ENCODE assay signal across 1 cellular context in genomic region chr2:44087714-44088092, GRCh38.
TF ChIP-seq lines count a peak whose summit lies in the region.

No MANE protein-coding gene starts in this region.

TF ChIP-seq in GM12878, 131 proteins besides CTCF, POLR2A, EP300 and RAD21 (continued from another document):
- TF ChIP-seq PBX3 (IDR thresholded peaks at IDR 0.05; ENCODE audit: insufficient replicate concordance, low read depth, low read length) = no peak
- TF ChIP-seq NFYA (IDR thresholded peaks at IDR 0.05; ENCODE audit: borderline replicate concordance, low read depth, low read length) = no peak
- no peak for TF ChIP-seq NFIC (IDR thresholded peaks at IDR 0.05; ENCODE audit: low read depth, low read length)
- TF ChIP-seq IRF4 (IDR thresholded peaks at IDR 0.05; ENCODE audit: low read depth, low read length) = no peak
- TF ChIP-seq, protein P1, sequence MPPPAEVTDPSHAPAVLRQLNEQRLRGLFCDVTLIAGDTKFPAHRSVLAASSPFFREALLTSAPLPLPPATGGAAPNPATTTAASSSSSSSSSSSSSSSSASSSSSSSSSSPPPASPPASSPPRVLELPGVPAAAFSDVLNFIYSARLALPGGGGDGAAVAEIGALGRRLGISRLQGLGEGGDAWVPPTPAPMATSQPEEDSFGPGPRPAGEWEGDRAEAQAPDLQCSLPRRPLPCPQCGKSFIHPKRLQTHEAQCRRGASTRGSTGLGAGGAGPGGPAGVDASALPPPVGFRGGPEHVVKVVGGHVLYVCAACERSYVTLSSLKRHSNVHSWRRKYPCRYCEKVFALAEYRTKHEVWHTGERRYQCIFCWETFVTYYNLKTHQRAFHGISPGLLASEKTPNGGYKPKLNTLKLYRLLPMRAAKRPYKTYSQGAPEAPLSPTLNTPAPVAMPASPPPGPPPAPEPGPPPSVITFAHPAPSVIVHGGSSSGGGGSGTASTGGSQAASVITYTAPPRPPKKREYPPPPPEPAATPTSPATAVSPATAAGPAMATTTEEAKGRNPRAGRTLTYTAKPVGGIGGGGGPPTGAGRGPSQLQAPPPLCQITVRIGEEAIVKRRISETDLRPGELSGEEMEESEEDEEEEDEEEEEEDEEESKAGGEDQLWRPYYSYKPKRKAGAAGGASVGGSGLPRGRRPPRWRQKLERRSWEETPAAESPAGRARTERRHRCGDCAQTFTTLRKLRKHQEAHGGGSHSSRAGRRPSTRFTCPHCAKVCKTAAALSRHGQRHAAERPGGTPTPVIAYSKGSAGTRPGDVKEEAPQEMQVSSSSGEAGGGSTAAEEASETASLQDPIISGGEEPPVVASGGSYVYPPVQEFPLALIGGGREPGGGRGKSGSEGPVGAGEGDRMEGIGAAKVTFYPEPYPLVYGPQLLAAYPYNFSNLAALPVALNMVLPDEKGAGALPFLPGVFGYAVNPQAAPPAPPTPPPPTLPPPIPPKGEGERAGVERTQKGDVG (CRISPR knock-in tag; IDR thresholded peaks at IDR 0.05) = no peak
- TF ChIP-seq SRF (IDR thresholded peaks at IDR 0.05; ENCODE audit: low read depth in 2 of 2, low read length in 2 of 2) = no peak
- no peak for TF ChIP-seq ATF2 (IDR thresholded peaks at IDR 0.05; ENCODE audit: low read length)
- no peak for TF ChIP-seq KAT2A (conservative IDR thresholded peaks at IDR 0.05; ENCODE audit: control insufficient read depth, low read depth, low read length)
- TF ChIP-seq RBBP5 (conservative IDR thresholded peaks at IDR 0.05) = no peak
- no peak for TF ChIP-seq CHD2 (IDR thresholded peaks at IDR 0.05; ENCODE audit: borderline replicate concordance, low read depth, low read length)
- TF ChIP-seq, protein P2, sequence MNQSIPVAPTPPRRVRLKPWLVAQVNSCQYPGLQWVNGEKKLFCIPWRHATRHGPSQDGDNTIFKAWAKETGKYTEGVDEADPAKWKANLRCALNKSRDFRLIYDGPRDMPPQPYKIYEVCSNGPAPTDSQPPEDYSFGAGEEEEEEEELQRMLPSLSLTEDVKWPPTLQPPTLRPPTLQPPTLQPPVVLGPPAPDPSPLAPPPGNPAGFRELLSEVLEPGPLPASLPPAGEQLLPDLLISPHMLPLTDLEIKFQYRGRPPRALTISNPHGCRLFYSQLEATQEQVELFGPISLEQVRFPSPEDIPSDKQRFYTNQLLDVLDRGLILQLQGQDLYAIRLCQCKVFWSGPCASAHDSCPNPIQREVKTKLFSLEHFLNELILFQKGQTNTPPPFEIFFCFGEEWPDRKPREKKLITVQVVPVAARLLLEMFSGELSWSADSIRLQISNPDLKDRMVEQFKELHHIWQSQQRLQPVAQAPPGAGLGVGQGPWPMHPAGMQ (IDR thresholded peaks at IDR 0.05; ENCODE audit: borderline replicate concordance) = no peak
- no peak for TF ChIP-seq CHD4 (IDR thresholded peaks at IDR 0.05)
- TF ChIP-seq MYC (IDR thresholded peaks at IDR 0.05; ENCODE audit: insufficient read depth, insufficient read length, insufficient replicate concordance, low read length, severe bottlenecking) = no peak
- no peak for TF ChIP-seq ESRRA (IDR thresholded peaks at IDR 0.05; ENCODE audit: low read length)
- no peak for TF ChIP-seq ZNF274 (IDR thresholded peaks at IDR 0.05; ENCODE audit: insufficient read depth, insufficient read length)
- no peak for TF ChIP-seq JUNB (IDR thresholded peaks at IDR 0.05)
- no peak for TF ChIP-seq SIX5 (IDR thresholded peaks at IDR 0.05; ENCODE audit: low read depth, low read length, severe bottlenecking)
- TF ChIP-seq SP1 (IDR thresholded peaks at IDR 0.05; ENCODE audit: low read depth, low read length) = no peak
